11 cellular contexts compared by ENCODE assay signal in the genomic region with DNA sequence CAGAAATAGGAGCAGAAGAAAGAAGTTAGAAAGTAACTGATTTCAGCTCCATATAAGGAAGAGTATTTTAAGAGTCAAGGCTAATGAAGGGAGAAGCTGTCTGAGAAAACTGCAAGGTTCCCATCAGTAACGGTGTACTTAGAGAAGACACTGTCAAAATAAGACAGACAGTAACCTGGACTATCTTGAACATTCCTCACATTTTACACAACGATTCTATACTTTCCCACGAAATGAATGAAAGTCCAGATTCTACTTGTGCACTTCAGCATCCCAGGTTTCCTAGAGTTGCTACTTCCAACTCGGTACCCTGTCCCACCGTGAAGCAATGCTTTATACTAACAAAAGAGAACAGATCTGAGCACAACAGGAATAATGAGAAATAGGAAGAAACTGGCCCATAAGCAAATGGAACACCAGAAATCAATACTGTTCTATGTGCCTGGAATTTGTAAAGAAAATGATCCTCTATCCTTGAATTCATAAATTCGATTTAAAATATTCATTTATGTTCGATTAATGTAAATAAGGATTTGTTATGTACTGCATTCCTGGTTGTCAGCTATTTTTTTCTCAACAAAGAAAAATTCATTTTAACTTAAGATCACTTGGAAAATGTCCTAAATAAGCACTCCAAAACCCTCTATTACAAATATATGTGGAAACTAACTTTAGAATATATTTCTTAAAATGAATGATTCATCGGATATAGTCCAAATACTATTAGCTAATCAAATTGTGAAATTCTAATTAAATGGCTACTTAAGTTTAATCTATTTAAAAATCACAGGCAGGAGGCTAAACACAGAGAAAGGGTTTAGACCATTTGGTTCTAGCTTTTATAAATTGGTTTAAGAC. TPM values are rescaled to one million over a fixed set of nuclear protein-coding genes. Genes with fewer than 3 reads are reported as not detected.
DNase-seq lines count a peak whose midpoint lies in the region; ATAC-seq and TF ChIP-seq lines count a peak whose summit lies in the region.
"Had no signal": no experiment of that assay in that cellular context is flagged by ENCODE, and none has a peak within 500 bp of the region (broad histone marks: within the 10 kb centered on the region; RNA-seq: fewer than 3 reads in every experiment).

No MANE protein-coding gene starts in this region.

- H3K4me1 Mint-ChIP-seq in central memory CD8-positive, alpha-beta T cell = peaks cover 5% of the 10 kb centered on the region

- POLR2A ChIA-PET in SK-N-SH (lab: Yijun Ruan, JAX) = no interaction called here

- no peaks in the 10 kb centered on the region for H3K36me3 Mint-ChIP-seq in central memory CD8-positive, alpha-beta T cell (ENCODE audit: insufficient read depth)

- no peak for TF ChIP-seq RAD21 in SK-N-SH (IDR thresholded peaks at IDR 0.05; ENCODE audit: low read length)

- peaks cover 0 to 6% of the 10 kb centered on the region in 2 experiments; a peak in 1 of 4 replicates for H3K4me1 ChIP-seq in SK-N-SH (ENCODE audit: control insufficient read depth in 1 of 2, insufficient read depth in 2 of 2, low read depth in 1 of 2, low read length in 1 of 2)
- H3K4me1 ChIP-seq in mucosa of rectum (ENCODE audit: control insufficient read depth in 2 of 2, insufficient read depth in 2 of 2, low read length in 2 of 2) = no peaks in the 10 kb centered on the region
- peaks cover 10 to 42% of the 10 kb centered on the region in 2 donors for H3K4me1 ChIP-seq in thoracic aorta (ENCODE audit: control insufficient read depth in 1 of 2, low read depth in 2 of 2)

- peaks cover 24% of the 10 kb centered on the region for H3K27me3 Mint-ChIP-seq in central memory CD8-positive, alpha-beta T cell

- H3K4me3 ChIP-seq in SK-N-SH (ENCODE audit: low read depth in 2 of 2, low read length in 1 of 2) (no peak overlapping the region), mucosa of rectum (ENCODE audit: low read length in 2 of 2) (peak overlapping the region; percentile 86 to 87), thoracic aorta (peak overlapping the region; percentile 88)

- CTCF ChIA-PET in SK-N-SH (lab: Yijun Ruan, JAX) = interaction anchor here (0.6 to 1.5 kb wide), 2 partner anchors 13 to 25 kb away, joined by 3 to 5 read pairs; no protein-coding TSS in a partner anchor

- no peaks in the 10 kb centered on the region for H3K79me2 ChIP-seq in SK-N-SH (ENCODE audit: insufficient read depth)

- H3K9me3 ChIP-seq in SK-N-SH = no peaks in the 10 kb centered on the region
- no peaks in the 10 kb centered on the region for H3K9me3 ChIP-seq in mucosa of rectum (ENCODE audit: control insufficient read depth in 2 of 2, low read length in 2 of 2)
- no peaks in the 10 kb centered on the region for H3K9me3 ChIP-seq in thoracic aorta

- no peak overlapping the region for H3K4me2 ChIP-seq in SK-N-SH

- DNase-seq in SK-N-SH (no peak), thoracic aorta (ENCODE audit: low spot score) (no peak), NCI-H226 (no peak)
- DNase-seq in central memory CD8-positive, alpha-beta T cell (ENCODE audit: low spot score in 2 of 2) = no peak
- no peak for DNase-seq in stimulated activated CD4-positive, alpha-beta T cell treated with anti-CD3 and anti-CD28 coated beads, Interleukin-15, amount 100 ng/mL, for 24 hours
- DNase-seq: ACHN, NCI-H2029 treated with DMSO at 0.1 percent for 48 hours had no signal

- H2AFZ ChIP-seq in SK-N-SH (ENCODE audit: low read depth) = no peak overlapping the region

- H3K36me3 ChIP-seq in SK-N-SH (replicated peaks in 1 of 2; ENCODE audit: control insufficient read depth in 1 of 2, insufficient read depth in 2 of 2, low read length in 1 of 2) = no peaks in the 10 kb centered on the region
- H3K36me3 ChIP-seq in mucosa of rectum (ENCODE audit: control insufficient read depth in 2 of 2, insufficient read depth in 2 of 2, low read length in 2 of 2) = no peaks in the 10 kb centered on the region
- no peaks in the 10 kb centered on the region for H3K36me3 ChIP-seq in thoracic aorta

- no peak for TF ChIP-seq EP300 in SK-N-SH (IDR thresholded peaks at IDR 0.05; ENCODE audit: borderline replicate concordance in 1 of 2, low read depth in 1 of 2, low read length in 1 of 2)

- H3F3A ChIP-seq in SK-N-SH (replicated peaks; ENCODE audit: insufficient read depth) = no peaks in the 10 kb centered on the region

- H3K27ac ChIP-seq in SK-N-SH (ENCODE audit: low read depth in 2 of 2, low read length in 1 of 2) (no peak overlapping the region), mucosa of rectum (ENCODE audit: low read depth in 2 of 2, low read length in 2 of 2) (peak overlapping the region in 1 of 2 donors; percentile 86), thoracic aorta (peak overlapping the region; percentile 84 to 86)

- ATAC-seq in SK-N-SH treated with all-trans-retinoic acid at 6 μM for 48 hours (no peak), thoracic aorta (ENCODE audit: insufficient number of reproducible peaks, low FRiP score, low read depth) (no peak)
- no peak for ATAC-seq in central memory CD8-positive, alpha-beta T cell (replicated peaks; ENCODE audit: extremely low read depth, poor library complexity, severe bottlenecking)
- ATAC-seq in activated CD4-positive, CD25-positive, alpha-beta regulatory T cell treated with anti-CD3 and anti-CD28 coated beads, Interleukin-2, amount 50 U/mL, for 24 hours = no peak

- no peaks in the 10 kb centered on the region for H3K9me2 ChIP-seq in SK-N-SH

- H3K27me3 ChIP-seq in SK-N-SH (ENCODE audit: insufficient read depth) (peaks cover 36% of the 10 kb centered on the region), mucosa of rectum (ENCODE audit: control insufficient read depth in 2 of 2, insufficient read depth in 2 of 2, low read length in 2 of 2) (peaks cover 0 to 6% of the 10 kb centered on the region in 2 donors), thoracic aorta (replicated peaks; ENCODE audit: insufficient read depth) (peaks cover 6% of the 10 kb centered on the region)

- H3K9me3 Mint-ChIP-seq in central memory CD8-positive, alpha-beta T cell = no peaks in the 10 kb centered on the region

- H3K9ac ChIP-seq in SK-N-SH = no peak overlapping the region
- peak overlapping the region; percentile 68 to 70 for H3K9ac ChIP-seq in mucosa of rectum (ENCODE audit: low read depth in 1 of 2, low read length in 2 of 2)

- H3K27ac Mint-ChIP-seq in central memory CD8-positive, alpha-beta T cell (ENCODE audit: low read depth) = no peak overlapping the region

- 58% methylated on average over 8 of the region's 8 CpGs for WGBS in SK-N-SH (ENCODE audit: low lambda C conversion rate)

- H3K4me3 Mint-ChIP-seq in central memory CD8-positive, alpha-beta T cell = peak overlapping the region; percentile 3

- no peaks in the 10 kb centered on the region for H4K20me1 ChIP-seq in SK-N-SH (ENCODE audit: insufficient read depth)

- TF ChIP-seq CTCF in SK-N-SH (IDR thresholded peaks at IDR 0.05) = no peak
- TF ChIP-seq CTCF in thoracic aorta (IDR thresholded peaks at IDR 0.05) = no peak

TF ChIP-seq in SK-N-SH treated with all-trans-retinoic acid at 6 μM for 48 hours, 23 proteins besides CTCF, POLR2A, EP300 and RAD21:
- TF ChIP-seq ZNF8 (CRISPR knock-in tag; IDR thresholded peaks at IDR 0.05) (no peak), ISL1 (CRISPR knock-in tag; IDR thresholded peaks at IDR 0.05) (0 out of 2 replicates have a peak, but pooled peaks have one; percentile 17)

TF ChIP-seq in SK-N-SH, 30 proteins besides CTCF, POLR2A, EP300 and RAD21:
- TF ChIP-seq TEAD4 (IDR thresholded peaks at IDR 0.05; ENCODE audit: borderline replicate concordance, insufficient read depth) = no peak
TF ChIP-seq in SK-N-SH: peak in this region for 0.

RNA-seq across cellular contexts. Expression of a gene that starts 1.5 kb away (rescaled TPM):
- under 0.01 TPM in 1 of 2 replicates, not detected in the other for polyA plus RNA-seq in SK-N-SH (2012; rRNA removed)
- polyA plus RNA-seq in SK-N-SH (2012; cell fraction: cytosol; rRNA removed) = 0.01 TPM in 1 of 2 replicates, not detected in the other
- polyA plus RNA-seq in SK-N-SH (2012; cell fraction: nucleus; rRNA removed) = not detected in 2 replicates
- total RNA-seq in thoracic aorta = 10 to 100 TPM; 14.2 to 22.7 TPM
- total RNA-seq: OCI-LY7 had no signal

Comparison
In these comparisons a context has a peak if more than half of its experiments do, and no peak if none do; other contexts are left out.
1. H3K27ac ChIP-seq: peak in thoracic aorta (2 of 2); none in SK-N-SH (0 of 2).
2. H3K4me3 ChIP-seq: peak in mucosa of rectum (2 of 2) and thoracic aorta (single experiment); none in SK-N-SH (0 of 2).